Comparison of ENCODE assay signal across 6 cellular contexts in genomic region chr14:66311058-66311457, GRCh38.
"Had no signal": no experiment of that assay in that cellular context is flagged by ENCODE, and none has a peak within 500 bp of the region (broad histone marks: within the 10 kb centered on the region; RNA-seq: fewer than 3 reads in every experiment).

No MANE protein-coding gene starts in this region.

- DNase-seq: H9, HCEC 1CT had no signal

- FAIRE-seq: H1, H54, HepG2 had no signal

- H3K4me3 ChIP-seq: GM23338 had no signal

- ATAC-seq: GM23338, HepG2 had no signal
